ENCODE assay signal across 8 cellular contexts in the genomic region with DNA sequence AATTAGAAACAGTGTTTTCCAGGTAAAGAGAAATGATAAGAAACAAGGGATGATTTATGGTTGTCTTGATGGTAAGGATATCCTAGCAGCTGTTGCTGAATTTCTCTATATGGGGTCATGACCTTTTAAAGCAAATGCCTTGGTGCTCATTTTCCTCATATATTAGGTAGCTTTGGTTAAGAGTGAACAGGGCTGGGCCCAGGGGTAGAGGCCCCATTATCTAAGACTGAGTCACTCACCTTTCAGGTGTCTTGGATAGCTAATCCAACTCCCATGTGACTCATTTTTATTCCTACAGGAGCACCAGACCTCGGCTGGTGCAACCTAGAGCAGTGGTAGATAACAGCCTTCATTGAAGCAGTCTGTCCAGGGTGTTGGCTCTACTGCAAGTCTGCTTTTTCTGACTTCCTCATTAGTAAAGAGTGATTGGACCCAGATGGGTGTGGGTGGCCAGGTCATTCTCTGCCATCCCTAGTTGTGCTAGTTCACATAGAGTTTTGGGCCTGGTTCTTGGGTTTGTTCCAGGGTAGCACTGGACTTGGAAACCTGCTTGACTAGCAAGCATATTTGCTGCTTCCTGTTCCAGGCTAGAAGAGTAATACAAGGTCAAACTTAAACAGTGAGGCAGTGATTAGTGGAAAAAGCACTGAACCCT. TPM values are rescaled to one million over a fixed set of nuclear protein-coding genes. Genes with fewer than 3 reads are reported as not detected.
DNase-seq lines count a peak whose midpoint lies in the region; ATAC-seq, FAIRE-seq and TF ChIP-seq lines count a peak whose summit lies in the region.

No MANE protein-coding gene starts in this region.

- H3K4me1 ChIP-seq in endodermal cell (ENCODE audit: control insufficient read depth, insufficient read depth, low read length): peaks cover 11% of the 10 kb centered on the region

- WGBS in endodermal cell (ENCODE audit: insufficient coverage in 1 of 2, insufficient read length in 1 of 2), 2 experiments: 80 to 85% methylated on average over 1 of the region's 1 CpG

- FAIRE-seq in GM12891 (lab: Jason Lieb, UNC): no peak
- no peak for FAIRE-seq in RCC 7860 (lab: Jason Lieb, UNC)

- H3K27ac ChIP-seq in endodermal cell (ENCODE audit: low read depth, low read length): peak overlapping the region; percentile 31

- H3K9ac ChIP-seq in endodermal cell (ENCODE audit: extremely low read depth, low read length, poor library complexity, severe bottlenecking): no peak overlapping the region

- no peak for ATAC-seq in GM21723 (IDR thresholded peaks at IDR 0.05; ENCODE audit: unreplicated experiment)
- ATAC-seq in natural killer cell: no peak

- TF ChIP-seq CTCF in endodermal cell (conservative IDR thresholded peaks at IDR 0.05): no peak
- no peak for TF ChIP-seq CTCF in nephron progenitor cell (IDR thresholded peaks at IDR 0.05)
- TF ChIP-seq CTCF in natural killer cell (IDR thresholded peaks at IDR 0.05): no peak

- peaks cover 68% of the 10 kb centered on the region for H3K36me3 ChIP-seq in endodermal cell (ENCODE audit: control insufficient read depth, insufficient read depth, low read length)

- no peak for TF ChIP-seq POLR2A in GM12891 (IDR thresholded peaks at IDR 0.05; ENCODE audit: low read depth, low read length)

- no peak for DNase-seq in GM12891 (ENCODE audit: insufficient read length, low spot score)
- DNase-seq in RCC 7860 (ENCODE audit: low spot score): peak; percentile 46
- no peak for DNase-seq in endodermal cell
- no peak for DNase-seq in nephron progenitor cell
- DNase-seq in NCI-H510A (lab: John Stamatoyannopoulos, UW): no peak
- no peak for DNase-seq in SK-N-DZ (ENCODE audit: low spot score)
- no peak for DNase-seq in natural killer cell

- H3K4me3 Mint-ChIP-seq in endodermal cell (no peak overlapping the region), nephron progenitor cell (no peak overlapping the region), natural killer cell (no peak overlapping the region)

- H3K4me1 Mint-ChIP-seq in endodermal cell: peaks cover 38% of the 10 kb centered on the region
- H3K4me1 Mint-ChIP-seq in nephron progenitor cell: peaks cover 21% of the 10 kb centered on the region
- H3K4me1 Mint-ChIP-seq in natural killer cell: peaks cover 9 to 11% of the 10 kb centered on the region in 2 donors

- intact Hi-C loops in natural killer cell (cut with micrococcal nuclease): loop anchor here (10.0 kb wide), 1 partner anchor 776 kb away; a partner anchor contains a TSS

- no peaks in the 10 kb centered on the region for H3K27me3 ChIP-seq in endodermal cell (ENCODE audit: control insufficient read depth, insufficient read depth, low read length, poor library complexity, severe bottlenecking)

- no peaks in the 10 kb centered on the region for H3K27me3 Mint-ChIP-seq in endodermal cell (ENCODE audit: insufficient read depth)
- no peaks in the 10 kb centered on the region for H3K27me3 Mint-ChIP-seq in nephron progenitor cell (ENCODE audit: low read depth, poor library complexity)
- no peaks in the 10 kb centered on the region for H3K27me3 Mint-ChIP-seq in natural killer cell (ENCODE audit: low read depth in 2 of 2)

- no peaks in the 10 kb centered on the region for H3K9me3 ChIP-seq in endodermal cell (ENCODE audit: control insufficient read depth, low read length)

- no peak overlapping the region for H3K4me3 ChIP-seq in endodermal cell (ENCODE audit: low read length)

- H3K27ac Mint-ChIP-seq in endodermal cell (peak overlapping the region; percentile 71), nephron progenitor cell (peak overlapping the region; percentile 89), natural killer cell (peak overlapping the region in 1 of 2 donors; percentile 21)

- H3K36me3 Mint-ChIP-seq in endodermal cell (ENCODE audit: low read depth) (peaks cover 70% of the 10 kb centered on the region), nephron progenitor cell (ENCODE audit: low read depth) (peaks cover 59% of the 10 kb centered on the region), natural killer cell (peaks cover under 1% of the 10 kb centered on the region)

- H3K9me3 Mint-ChIP-seq in endodermal cell (no peaks in the 10 kb centered on the region), nephron progenitor cell (no peaks in the 10 kb centered on the region), natural killer cell (no peaks in the 10 kb centered on the region)

TF ChIP-seq in GM12891, 5 proteins besides CTCF, POLR2A, EP300 and RAD21:
- TF ChIP-seq POLR2AphosphoS5 (IDR thresholded peaks at IDR 0.05; ENCODE audit: low read depth, low read length): no peak
- TF ChIP-seq SPI1 (IDR thresholded peaks at IDR 0.05; ENCODE audit: low read depth, low read length): peak; percentile 60

RNA-seq across cellular contexts. Expression of a gene that starts 37.4 kb away (rescaled TPM):
- 17.9 TPM for polyA plus RNA-seq in GM12891 (2012; ENCODE audit: low read depth, missing spikeins)
- total RNA-seq in endodermal cell (100 to 1,000 TPM; 190 to 216 TPM), natural killer cell (10 to 100 TPM; 17.1 to 17.7 (median 17.3) TPM)
- 144 TPM for polyA plus RNA-seq in endodermal cell (2013, experiment 1 of 2)
- polyA plus RNA-seq in endodermal cell (2013, experiment 2 of 2): 136 TPM
- polyA plus RNA-seq in SK-N-DZ (2014; cell fraction: cytosol; rRNA removed): 35.1 and 43.0 TPM in 2 replicates
- 25.9 and 44.1 TPM in 2 replicates for polyA plus RNA-seq in SK-N-DZ (2014; cell fraction: nucleus; rRNA removed)

RNA-seq across cellular contexts. Expression of a gene that starts 47.4 kb away (rescaled TPM):
- 0.08 TPM for polyA plus RNA-seq in GM12891 (2012; ENCODE audit: low read depth, missing spikeins)
- total RNA-seq in endodermal cell: not detected
- polyA plus RNA-seq in endodermal cell (2013, experiment 1 of 2): not detected
- polyA plus RNA-seq in endodermal cell (2013, experiment 2 of 2): not detected
- polyA plus RNA-seq in SK-N-DZ (2014; cell fraction: cytosol; rRNA removed): not detected in 2 replicates
- polyA plus RNA-seq in SK-N-DZ (2014; cell fraction: nucleus; rRNA removed): not detected in 2 replicates
- total RNA-seq in natural killer cell: not detected

RNA-seq across cellular contexts. Expression of a gene that starts 57.7 kb away (rescaled TPM):
- 246 TPM for polyA plus RNA-seq in GM12891 (2012; ENCODE audit: low read depth, missing spikeins)
- total RNA-seq in endodermal cell: 100 to 1,000 TPM; 213 to 226 TPM
- 154 TPM for polyA plus RNA-seq in endodermal cell (2013, experiment 1 of 2)
- 152 TPM for polyA plus RNA-seq in endodermal cell (2013, experiment 2 of 2)
- polyA plus RNA-seq in SK-N-DZ (2014; cell fraction: cytosol; rRNA removed): 259 and 338 TPM in 2 replicates
- 206 and 247 TPM in 2 replicates for polyA plus RNA-seq in SK-N-DZ (2014; cell fraction: nucleus; rRNA removed)
- 10 to 100 TPM; 55.3 to 83.3 (median 61.0) TPM for total RNA-seq in natural killer cell

Comparison
In these comparisons a context has a peak if more than half of its experiments do, and no peak if none do; other contexts are left out.
1. RNA of a gene that starts 37.4 kb away (total RNA-seq): 190 to 216 TPM in endodermal cell; 17.1 to 17.7 TPM in natural killer cell; every median in the first group is over 10 times any median in the second.